ENCODE assay signal across 25 cellular contexts in genomic region chr5:172211676-172212075, GRCh38. TPM values are rescaled to one million over a fixed set of nuclear protein-coding genes. Genes with fewer than 3 reads are reported as not detected.
"Had no signal": no experiment of that assay in that cellular context is flagged by ENCODE, and none has a peak within 500 bp of the region (broad histone marks: within the 10 kb centered on the region; RNA-seq: fewer than 3 reads in every experiment).

No MANE protein-coding gene starts in this region.

- ATAC-seq: HepG2 had no signal

- DNase-seq: IMR-90, Karpas-422, KG1, MG63, NCI-H1092, NCI-H1105 treated with DMSO at 0.1 percent for 48 hours, NCI-H1417 treated with DMSO at 0.1 percent for 48 hours, NCI-H146, NCI-H1694 treated with DMSO at 0.1 percent for 48 hours, NCI-H1930, NCI-H2081, NCI-H2107, NCI-H2171, NCI-H226, NCI-H446, NCI-H510A, NCI-H524 treated with DMSO at 0.1 percent for 48 hours, NCI-H69, NCI-H774, Right ventricle myocardium superior, RPMI8226, SIG-M5 had no signal

- H3K9me3 ChIP-seq: MG63, SJSA1 had no signal

RNA-seq across cellular contexts. Expression of gene EFCAB9, which starts 17.7 kb away (rescaled TPM):
- total RNA-seq: HepG2, HT1080, IMR-90, Right ventricle myocardium superior, SJSA1 had no signal
